ENCODE assay signal across 8 cellular contexts in the genomic region with DNA sequence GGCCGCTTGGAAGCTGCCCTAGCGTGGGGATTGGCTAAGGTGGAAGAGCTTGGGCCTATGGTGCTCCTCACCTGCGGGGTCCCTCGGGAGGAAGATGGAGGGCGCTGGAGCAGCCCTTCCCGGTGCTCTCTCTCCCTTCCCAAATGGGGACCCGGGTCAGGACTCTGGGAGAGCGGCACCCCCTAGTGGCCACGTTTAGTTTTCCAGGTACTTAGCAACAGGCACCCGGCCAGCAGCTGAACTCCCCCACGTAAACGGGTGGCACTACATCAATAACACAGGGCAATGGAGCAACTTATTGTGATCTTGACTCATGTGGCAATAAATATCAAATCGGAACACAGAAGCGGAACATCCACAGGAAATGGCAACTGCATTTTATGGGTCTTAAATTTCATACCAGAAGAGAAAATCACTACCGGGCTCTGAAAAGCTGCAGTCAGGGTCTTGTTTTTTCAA.
DNase-seq lines count a peak whose midpoint lies in the region; ATAC-seq and TF ChIP-seq lines count a peak whose summit lies in the region.

No MANE protein-coding gene starts in this region.

- H3K4me3 ChIP-seq in right cardiac atrium (ENCODE audit: low read length) (no peak overlapping the region), gastrocnemius medialis (no peak overlapping the region)

- no peaks in the 10 kb centered on the region for H3K27me3 ChIP-seq in right cardiac atrium (ENCODE audit: control insufficient read depth, insufficient read depth)
- H3K27me3 ChIP-seq in gastrocnemius medialis: peaks cover 0 to 4% (median 0%) of the 10 kb centered on the region in 3 donors

- H3K9me3 Mint-ChIP-seq in activated CD4-positive, alpha-beta T cell treated with anti-CD3 and anti-CD28 coated beads, Interleukin-2, amount 10 ng/mL, durations not matched to agents 24 days and 14 days: no peaks in the 10 kb centered on the region
- H3K9me3 Mint-ChIP-seq in activated naive CD8-positive, alpha-beta T cell treated with anti-CD3 and anti-CD28 coated beads, Interleukin-2, amount 10 ng/mL, durations not matched to agents 7 days and 5 days: peaks cover 5% of the 10 kb centered on the region

- 15% methylated on average over 15 of the region's 15 CpGs for WGBS in right cardiac atrium

- H3K4me1 ChIP-seq in right cardiac atrium (ENCODE audit: control insufficient read depth, insufficient read depth, low read length) (no peaks in the 10 kb centered on the region), gastrocnemius medialis (no peaks in the 10 kb centered on the region)

- in situ Hi-C loops in gastrocnemius medialis (cut with MboI; ENCODE audit: low sequenced_read_pairs in 4 of 4): no loop called here

- no peak for TF ChIP-seq POLR2A in gastrocnemius medialis (IDR thresholded peaks at IDR 0.05)

- no peak overlapping the region for H3K27ac Mint-ChIP-seq in activated CD4-positive, alpha-beta T cell treated with anti-CD3 and anti-CD28 coated beads, Interleukin-2, amount 10 ng/mL, durations not matched to agents 24 days and 14 days
- no peak overlapping the region for H3K27ac Mint-ChIP-seq in activated naive CD8-positive, alpha-beta T cell treated with anti-CD3 and anti-CD28 coated beads, Interleukin-2, amount 10 ng/mL, durations not matched to agents 7 days and 5 days

- no peaks in the 10 kb centered on the region for H3K36me3 ChIP-seq in gastrocnemius medialis

- no peaks in the 10 kb centered on the region for H3K36me3 Mint-ChIP-seq in activated CD4-positive, alpha-beta T cell treated with anti-CD3 and anti-CD28 coated beads, Interleukin-2, amount 10 ng/mL, durations not matched to agents 24 days and 14 days (ENCODE audit: low read depth)
- H3K36me3 Mint-ChIP-seq in activated naive CD8-positive, alpha-beta T cell treated with anti-CD3 and anti-CD28 coated beads, Interleukin-2, amount 10 ng/mL, durations not matched to agents 7 days and 5 days: no peaks in the 10 kb centered on the region

- peak; percentile 85 for DNase-seq in activated CD4-positive, alpha-beta T cell treated with anti-CD3 and anti-CD28 coated beads, Interleukin-2, amount 10 ng/mL, durations not matched to agents 24 days and 14 days
- no peak for DNase-seq in activated CD4-positive, alpha-beta T cell treated with anti-CD3 and anti-CD28 coated beads, Interleukin-2, amount 50 U/mL, for 1 hour
- DNase-seq in NCI-H345 treated with DMSO at 0.1 percent for 48 hours (lab: John Stamatoyannopoulos, UW; ENCODE audit: unreplicated experiment) (peak; percentile 27), right cardiac atrium (peak; percentile 42 to 78 (median 73)), gastrocnemius medialis (peak in 1 of 2 donors; percentile 10)
- peak; percentile 63 for DNase-seq in activated naive CD8-positive, alpha-beta T cell treated with anti-CD3 and anti-CD28 coated beads, Interleukin-2, amount 10 ng/mL, durations not matched to agents 7 days and 5 days

- POLR2A ChIA-PET in activated naive CD8-positive, alpha-beta T cell treated with anti-CD3 and anti-CD28 coated beads, Interleukin-2, amount 10 ng/mL, durations not matched to agents 7 days and 5 days (lab: Charles Lee): no interaction called here

- peaks cover 7% of the 10 kb centered on the region for H3K27me3 Mint-ChIP-seq in activated CD4-positive, alpha-beta T cell treated with anti-CD3 and anti-CD28 coated beads, Interleukin-2, amount 10 ng/mL, durations not matched to agents 24 days and 14 days
- peaks cover 17% of the 10 kb centered on the region for H3K27me3 Mint-ChIP-seq in activated naive CD8-positive, alpha-beta T cell treated with anti-CD3 and anti-CD28 coated beads, Interleukin-2, amount 10 ng/mL, durations not matched to agents 7 days and 5 days

- H3K27ac ChIP-seq in right cardiac atrium (ENCODE audit: low read length) (no peak overlapping the region), gastrocnemius medialis (no peak overlapping the region)

- ATAC-seq in HG02938 (IDR thresholded peaks at IDR 0.05; ENCODE audit: unreplicated experiment) (peak; percentile 66), right cardiac atrium (peak; percentile 50 to 51), gastrocnemius medialis (no peak), HG03097 (IDR thresholded peaks at IDR 0.05; ENCODE audit: low FRiP score, unreplicated experiment) (no peak)
- ATAC-seq in activated naive CD8-positive, alpha-beta T cell treated with anti-CD3 and anti-CD28 coated beads, Interleukin-2, amount 10 ng/mL, durations not matched to agents 7 days and 5 days (ENCODE audit: low read depth): peak; percentile 42

- H3K4me1 Mint-ChIP-seq in activated CD4-positive, alpha-beta T cell treated with anti-CD3 and anti-CD28 coated beads, Interleukin-2, amount 10 ng/mL, durations not matched to agents 24 days and 14 days: peaks cover 2% of the 10 kb centered on the region
- peaks cover 10% of the 10 kb centered on the region for H3K4me1 Mint-ChIP-seq in activated naive CD8-positive, alpha-beta T cell treated with anti-CD3 and anti-CD28 coated beads, Interleukin-2, amount 10 ng/mL, durations not matched to agents 7 days and 5 days

- H3K9me3 ChIP-seq in right cardiac atrium (ENCODE audit: control insufficient read depth, low read length): no peaks in the 10 kb centered on the region
- no peaks in the 10 kb centered on the region for H3K9me3 ChIP-seq in gastrocnemius medialis

- H3K4me3 Mint-ChIP-seq in activated CD4-positive, alpha-beta T cell treated with anti-CD3 and anti-CD28 coated beads, Interleukin-2, amount 10 ng/mL, durations not matched to agents 24 days and 14 days: no peak overlapping the region
- H3K4me3 Mint-ChIP-seq in activated naive CD8-positive, alpha-beta T cell treated with anti-CD3 and anti-CD28 coated beads, Interleukin-2, amount 10 ng/mL, durations not matched to agents 7 days and 5 days: no peak overlapping the region

- peak in 3 of 5 experiments; percentile 24 to 43 (median 34) for TF ChIP-seq CTCF in gastrocnemius medialis (IDR thresholded peaks at IDR 0.05 in 4 of 5, conservative IDR thresholded peaks at IDR 0.05 in 1 of 5)

- intact Hi-C loops in activated CD4-positive, alpha-beta T cell treated with anti-CD3 and anti-CD28 coated beads, Interleukin-2, amount 10 ng/mL, durations not matched to agents 24 days and 14 days (cut with micrococcal nuclease): loop anchor here (1.0 to 10.0 kb wide), 2 partner anchors 190 to 1028 kb away; no protein-coding TSS in a partner anchor
- intact Hi-C loops in right cardiac atrium (cut with DNase I): no loop called here
- intact Hi-C loops in gastrocnemius medialis (cut with DNase I; ENCODE audit: low total_unique reads): no loop called here

Comparison
In these comparisons a context has a peak if more than half of its experiments do, and no peak if none do; other contexts are left out.
1. ATAC-seq: peak in HG02938 (single experiment), activated naive CD8-positive, alpha-beta T cell treated with anti-CD3 and anti-CD28 coated beads, Interleukin-2, amount 10 ng/mL, durations not matched to agents 7 days and 5 days (single experiment) and right cardiac atrium (2 of 2); none in gastrocnemius medialis (0 of 2) and HG03097 (single experiment).